Comparison of ENCODE assay signal across 21 cellular contexts in the genomic region with DNA sequence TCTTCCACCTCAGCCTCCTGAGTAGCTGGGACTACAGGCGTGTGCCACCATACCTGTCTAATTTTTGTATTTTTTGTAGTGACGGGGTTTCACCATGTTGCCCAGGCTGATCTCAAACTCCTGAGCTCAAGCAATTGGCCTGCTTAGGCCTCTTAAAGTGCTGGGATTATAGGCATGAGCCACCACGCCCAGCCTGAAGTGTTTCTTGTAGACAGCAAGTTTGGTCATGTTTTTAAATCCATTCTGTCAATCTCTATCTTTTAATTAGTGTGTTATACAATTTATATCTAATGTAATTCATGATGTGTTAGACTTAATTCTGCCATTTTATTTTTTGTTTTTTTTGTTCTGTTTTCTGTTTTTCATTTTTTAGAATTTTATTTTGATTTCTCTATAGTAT.
"Had no signal": no experiment of that assay in that cellular context is flagged by ENCODE, and none has a peak within 500 bp of the region (broad histone marks: within the 10 kb centered on the region; RNA-seq: fewer than 3 reads in every experiment).

No MANE protein-coding gene starts in this region.

- H3K9me3 ChIP-seq: esophagus squamous epithelium, sigmoid colon, stomach, thoracic aorta, transverse colon had no signal

- H3K4me3 ChIP-seq: coronary artery, esophagus squamous epithelium, lung, sigmoid colon, skin epidermis, stomach, thoracic aorta, transverse colon had no signal

- H3K27ac Mint-ChIP-seq: immature natural killer cell, nephron had no signal

- H3K4me3 Mint-ChIP-seq: immature natural killer cell, naive B cell, nephron had no signal

- H3K36me3 ChIP-seq: esophagus squamous epithelium, sigmoid colon, stomach, thoracic aorta, transverse colon had no signal

- DNase-seq: effector CD8-positive, alpha-beta T cell; esophagus squamous epithelium; foreskin fibroblast; immature natural killer cell; kidney; left cardiac atrium; left ventricle myocardium superior; mesendoderm; naive B cell; posterior cingulate gyrus; sigmoid colon; stimulated activated CD4-positive, alpha-beta T cell treated with anti-CD3 and anti-CD28 coated beads, Interleukin-12 subunit alpha, Interleukin-12 subunit beta, amount 100 ng/mL, for 4 hours; stimulated activated naive CD4-positive, alpha-beta T cell; stomach; substantia nigra; transverse colon had no signal

- H3K27ac ChIP-seq: coronary artery, esophagus squamous epithelium, sigmoid colon, skin epidermis, stomach, thoracic aorta, transverse colon had no signal

- H3K4me1 Mint-ChIP-seq: immature natural killer cell, naive B cell had no signal

- H3K27me3 ChIP-seq: sigmoid colon, stomach, transverse colon had no signal

- FAIRE-seq: kidney had no signal

- H3K4me1 ChIP-seq: sigmoid colon, stomach had no signal
